8 cellular contexts compared by ENCODE assay signal in the genomic region with DNA sequence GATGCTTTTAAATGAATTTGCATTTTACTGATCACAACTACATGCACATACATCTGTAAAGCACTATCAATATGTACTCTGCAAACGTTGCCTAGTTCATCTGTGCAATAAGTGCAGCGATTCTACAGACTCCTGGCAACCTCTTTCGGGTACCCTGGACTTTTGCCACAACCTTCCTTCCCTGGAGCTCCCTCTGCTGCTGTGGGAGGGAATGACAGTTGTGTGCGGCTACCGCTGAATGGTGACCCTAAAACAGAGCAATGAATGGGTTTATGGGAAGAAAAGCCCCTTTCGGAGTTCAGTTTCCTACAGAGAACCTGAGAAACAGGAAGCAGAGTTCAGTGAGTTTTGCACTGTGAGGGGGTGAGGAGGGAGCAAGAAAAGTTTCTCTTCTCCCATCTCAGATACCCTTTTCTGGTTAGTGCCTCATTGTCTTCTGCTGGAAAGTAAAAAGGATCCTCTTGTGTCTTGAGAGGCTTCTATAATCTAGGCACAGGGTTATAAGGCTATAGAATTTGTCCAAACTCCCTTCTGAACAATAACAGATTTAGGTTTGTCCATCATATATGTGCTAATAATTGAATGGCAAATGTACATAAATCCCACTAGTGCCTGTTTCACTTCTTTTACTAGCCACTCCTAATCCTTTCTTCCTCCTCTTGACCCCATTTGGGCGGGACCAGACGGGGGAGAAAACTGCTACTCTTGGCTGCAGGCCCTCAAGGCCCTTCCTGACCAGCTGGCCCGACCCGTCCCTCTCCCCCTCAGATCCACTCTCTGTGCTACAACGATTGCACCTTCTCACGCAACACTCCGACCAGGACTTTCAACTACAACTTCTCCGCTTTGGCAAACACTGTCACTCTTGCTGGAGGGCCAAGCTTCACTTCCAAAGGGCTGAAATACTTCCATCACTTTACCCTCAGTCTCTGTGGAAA. TPM values are rescaled to one million over a fixed set of nuclear protein-coding genes. Genes with fewer than 3 reads are reported as not detected.
DNase-seq lines count a peak whose midpoint lies in the region; ATAC-seq and TF ChIP-seq lines count a peak whose summit lies in the region.

No MANE protein-coding gene starts in this region.

- ATAC-seq in CD4-positive, alpha-beta T cell (ENCODE audit: poor library complexity), result peak; percentile 74
- ATAC-seq in GM19452 (IDR thresholded peaks at IDR 0.05; ENCODE audit: unreplicated experiment) (peak; percentile 67), GM21619 (IDR thresholded peaks at IDR 0.05; ENCODE audit: unreplicated experiment) (no peak)

- H3K36me3 Mint-ChIP-seq in CD4-positive, alpha-beta T cell (ENCODE audit: low read depth), result peaks cover 10% of the 10 kb centered on the region

- H3K4me3 ChIP-seq in fibroblast of villous mesenchyme (ENCODE audit: low read depth, low read length), result no peak overlapping the region

- no peaks in the 10 kb centered on the region for H3K9me3 ChIP-seq in CD4-positive, alpha-beta T cell (ENCODE audit: control insufficient read depth, low read length)

- CTCF ChIA-PET in CD4-positive, alpha-beta T cell (lab: Charles Lee), result interaction anchor here (0.7 to 0.8 kb wide), 2 partner anchors 33 to 81 kb away, joined by 3 to 4 read pairs; a partner anchor contains a TSS

- DNase-seq in CD4-positive, alpha-beta T cell, result peak in 9 of 10 experiments; percentile 17 to 58 (median 38)
- DNase-seq in NCI-H69 (lab: John Stamatoyannopoulos, UW), result peak; percentile 51
- DNase-seq in activated CD8-positive, alpha-beta memory T cell treated with anti-CD3 and anti-CD28 coated beads, Interleukin-2, amount 50 U/mL, for 4 hours, result peak; percentile 55
- DNase-seq in fibroblast of villous mesenchyme (ENCODE audit: low read depth), result peak; percentile 48
- peak; percentile 24 to 76 (median 52) for DNase-seq in stimulated activated CD4-positive, alpha-beta T cell treated with anti-CD3 and anti-CD28 coated beads, Interleukin-12 subunit alpha, Interleukin-12 subunit beta, amount 100 ng/mL, for 48 hours (ENCODE audit: low read depth in 2 of 3, low spot score in 1 of 3)
- no peak for DNase-seq in KG1 (lab: John Stamatoyannopoulos, UW)

- H3K27me3 ChIP-seq in CD4-positive, alpha-beta T cell (ENCODE audit: control insufficient read depth, insufficient read depth, low read length), result no peaks in the 10 kb centered on the region

- TF ChIP-seq CTCF in CD4-positive, alpha-beta T cell (IDR thresholded peaks at IDR 0.05), result peak; percentile 54
- peak; percentile 66 for TF ChIP-seq CTCF in fibroblast of villous mesenchyme (IDR thresholded peaks at IDR 0.05; ENCODE audit: insufficient read depth, low read depth, low read length)

- H3K9me3 Mint-ChIP-seq in CD4-positive, alpha-beta T cell, result no peaks in the 10 kb centered on the region

- no peak overlapping the region for H3K27ac ChIP-seq in CD4-positive, alpha-beta T cell (ENCODE audit: low read depth, low read length)

- H3K4me1 Mint-ChIP-seq in CD4-positive, alpha-beta T cell (ENCODE audit: low read depth), result peaks cover 13% of the 10 kb centered on the region

- H3K27me3 Mint-ChIP-seq in CD4-positive, alpha-beta T cell, result no peaks in the 10 kb centered on the region

- H3K27ac Mint-ChIP-seq in CD4-positive, alpha-beta T cell, result no peak overlapping the region

- intact Hi-C loops in CD4-positive, alpha-beta T cell (cut with DNase I, micrococcal nuclease), result no loop called here

- H3K4me3 Mint-ChIP-seq in CD4-positive, alpha-beta T cell, result no peak overlapping the region

- POLR2A ChIA-PET in CD4-positive, alpha-beta T cell (lab: Charles Lee), result interaction anchor here (1.2 kb wide), 1 partner anchor 20 kb away, joined by 3 read pairs; the partner anchor contains the start of gene SARS1

RNA-seq across cellular contexts. Expression of gene SARS1, which starts 19.8 kb away (rescaled TPM):
- total RNA-seq in CD4-positive, alpha-beta T cell, result 100 to 1,000 TPM; 122 to 131 TPM
- 235 and 310 TPM in 2 replicates for total RNA-seq in fibroblast of villous mesenchyme

RNA-seq across cellular contexts. Expression of gene CELSR2, which starts 55.4 kb away (rescaled TPM):
- 1 to 10 TPM; 3.6 TPM for total RNA-seq in CD4-positive, alpha-beta T cell
- total RNA-seq in fibroblast of villous mesenchyme, result 1.3 TPM in 2 replicates
